ENCODE assay signal across 1 cellular context in the genomic region with DNA sequence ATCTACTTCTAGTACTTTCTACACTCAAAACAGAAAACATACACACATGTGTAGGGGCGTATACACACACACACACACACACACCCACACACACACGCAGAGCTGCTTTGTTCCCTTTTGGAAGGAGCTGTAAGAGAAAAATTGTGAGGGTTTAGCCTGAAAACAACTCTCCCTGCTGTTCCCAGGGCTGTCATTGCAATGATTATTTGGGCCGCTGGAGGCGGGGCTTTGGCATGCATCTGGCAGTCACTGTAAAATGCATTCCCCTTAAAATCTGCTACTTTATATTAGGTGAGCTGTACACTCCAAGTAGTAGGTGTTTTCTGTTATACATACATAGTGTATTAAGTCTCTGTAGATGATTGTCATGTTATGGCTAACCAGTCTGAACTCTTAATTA.
TF ChIP-seq lines count a peak whose summit lies in the region.

No MANE protein-coding gene starts in this region.

TF ChIP-seq in HEK293T, 16 proteins besides CTCF, POLR2A, EP300 and RAD21 (continued from another document):
- TF ChIP-seq, protein P1, sequence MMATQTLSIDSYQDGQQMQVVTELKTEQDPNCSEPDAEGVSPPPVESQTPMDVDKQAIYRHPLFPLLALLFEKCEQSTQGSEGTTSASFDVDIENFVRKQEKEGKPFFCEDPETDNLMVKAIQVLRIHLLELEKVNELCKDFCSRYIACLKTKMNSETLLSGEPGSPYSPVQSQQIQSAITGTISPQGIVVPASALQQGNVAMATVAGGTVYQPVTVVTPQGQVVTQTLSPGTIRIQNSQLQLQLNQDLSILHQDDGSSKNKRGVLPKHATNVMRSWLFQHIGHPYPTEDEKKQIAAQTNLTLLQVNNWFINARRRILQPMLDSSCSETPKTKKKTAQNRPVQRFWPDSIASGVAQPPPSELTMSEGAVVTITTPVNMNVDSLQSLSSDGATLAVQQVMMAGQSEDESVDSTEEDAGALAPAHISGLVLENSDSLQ (IDR thresholded peaks at IDR 0.05), result no peak
- TF ChIP-seq FOXK2 (IDR thresholded peaks at IDR 0.05) (no peak), ZNF384 (IDR thresholded peaks at IDR 0.05) (no peak), HDGF (IDR thresholded peaks at IDR 0.05; ENCODE audit: borderline replicate concordance) (no peak), FOXA1 (IDR thresholded peaks at IDR 0.05) (no peak), CTBP1 (IDR thresholded peaks at IDR 0.05; ENCODE audit: borderline replicate concordance) (no peak), LEF1 (IDR thresholded peaks at IDR 0.05; ENCODE audit: borderline replicate concordance) (no peak)
